ENCODE assay signal across 8 cellular contexts in genomic region chr19:10295305-10295846, GRCh38. TPM values are rescaled to one million over a fixed set of nuclear protein-coding genes. Genes with fewer than 3 reads are reported as not detected.
DNase-seq lines count a peak whose midpoint lies in the region; ATAC-seq, FAIRE-seq and TF ChIP-seq lines count a peak whose summit lies in the region.

No MANE protein-coding gene starts in this region.

- no peaks in the 10 kb centered on the region for H3K9me3 ChIP-seq in kidney (ENCODE audit: control insufficient read depth in 1 of 2, low read length in 2 of 2)

- no peak overlapping the region for H3K27ac ChIP-seq in brain microvascular endothelial cell
- H3K27ac ChIP-seq in kidney (ENCODE audit: low read depth in 2 of 2, low read length in 2 of 2) = no peak overlapping the region

- peak; percentile 51 for ATAC-seq in GM19463 (IDR thresholded peaks at IDR 0.05; ENCODE audit: unreplicated experiment)
- ATAC-seq in GM18907 (IDR thresholded peaks at IDR 0.05; ENCODE audit: unreplicated experiment) = no peak

- in situ Hi-C loops in brain microvascular endothelial cell (cut with HindIII; ENCODE audit: low pct_ligation_motif_present, low sequenced_read_pairs) = no loop called here

- H3K4me1 ChIP-seq in kidney (ENCODE audit: control insufficient read depth in 1 of 2, insufficient read depth in 1 of 2, low read depth in 1 of 2, low read length in 2 of 2) = peaks cover 3 to 36% of the 10 kb centered on the region in 2 donors

- peaks cover 89% of the 10 kb centered on the region for H3K27me3 Mint-ChIP-seq in nephron (ENCODE audit: low read depth)

- peak overlapping the region; percentile 1 for H3K4me3 ChIP-seq in brain microvascular endothelial cell (ENCODE audit: low read depth, low read length)
- H3K4me3 ChIP-seq in kidney (ENCODE audit: low read length in 2 of 2) = no peak overlapping the region

- H3K4me3 Mint-ChIP-seq in nephron = peak overlapping the region; percentile 52 to 70 (median 59)

- peaks cover 13% of the 10 kb centered on the region for H3K4me1 Mint-ChIP-seq in nephron

- no peaks in the 10 kb centered on the region for H3K36me3 Mint-ChIP-seq in nephron (ENCODE audit: low read depth)

- FAIRE-seq in kidney (lab: Jason Lieb, UNC) = no peak

- H3K27ac Mint-ChIP-seq in nephron = no peak overlapping the region

- peak; percentile 29 for TF ChIP-seq CTCF in brain microvascular endothelial cell (IDR thresholded peaks at IDR 0.05; ENCODE audit: low read depth, low read length, missing control alignments)
- peak in 1 of 3 experiments; percentile 8 for TF ChIP-seq CTCF in nephron (IDR thresholded peaks at IDR 0.05; ENCODE audit: unreplicated experiment in 3 of 3)
- no peak for TF ChIP-seq CTCF in kidney (IDR thresholded peaks at IDR 0.05; ENCODE audit: borderline replicate concordance, extremely low read depth, insufficient read depth)

- DNase-seq in T-helper 1 cell (peak; percentile 55 to 75 (median 66)), brain microvascular endothelial cell (no peak), KG1 (lab: John Stamatoyannopoulos, UW) (no peak), kidney (no peak), NCI-H345 treated with DMSO at 0.1 percent for 48 hours (lab: John Stamatoyannopoulos, UW; ENCODE audit: unreplicated experiment) (no peak)

- H3K9ac ChIP-seq in kidney (ENCODE audit: low read length in 2 of 2) = no peak overlapping the region

- peaks cover 3% of the 10 kb centered on the region for H3K9me3 Mint-ChIP-seq in nephron

- no peaks in the 10 kb centered on the region for H3K36me3 ChIP-seq in brain microvascular endothelial cell (replicated peaks)
- no peaks in the 10 kb centered on the region for H3K36me3 ChIP-seq in kidney (ENCODE audit: control insufficient read depth in 1 of 2, insufficient read depth in 2 of 2, low read length in 2 of 2)

- intact Hi-C loops in kidney (cut with DNase I) = no loop called here

- H3K27me3 ChIP-seq in brain microvascular endothelial cell (replicated peaks) = peaks cover 55% of the 10 kb centered on the region

RNA-seq across cellular contexts. Expression of gene ICAM5, which starts 5.6 kb away (rescaled TPM):
- 2.9 TPM for total RNA-seq in kidney
- polyA plus RNA-seq in kidney (ENCODE audit: insufficient read depth, low read depth, low replicate concordance) = 0.34 TPM

RNA-seq across cellular contexts. Expression of gene ICAM4, which starts 8.6 kb away (rescaled TPM):
- total RNA-seq in kidney = 0.85 TPM
- polyA plus RNA-seq in kidney (ENCODE audit: insufficient read depth, low read depth, low replicate concordance) = 1.1 TPM

RNA-seq across cellular contexts. Expression of gene ZGLP1, which starts 14.2 kb away (rescaled TPM):
- total RNA-seq in kidney = 4.6 TPM
- 5.5 TPM for polyA plus RNA-seq in kidney (ENCODE audit: insufficient read depth, low read depth, low replicate concordance)

RNA-seq across cellular contexts. Expression of gene FDX2, which starts 20.4 kb away (rescaled TPM):
- total RNA-seq in kidney = 20.1 TPM
- 88.4 TPM for polyA plus RNA-seq in kidney (ENCODE audit: insufficient read depth, low read depth, low replicate concordance)

RNA-seq across cellular contexts. Expression of gene ICAM1, which starts 24.5 kb away (rescaled TPM):
- total RNA-seq in kidney = 50.3 TPM
- 16.3 TPM for polyA plus RNA-seq in kidney (ENCODE audit: insufficient read depth, low read depth, low replicate concordance)

Comparison
In these comparisons a context has a peak if more than half of its experiments do, and no peak if none do; other contexts are left out.
1. DNase-seq: peak in T-helper 1 cell (5 of 5); none in brain microvascular endothelial cell (single experiment), KG1 (single experiment), kidney (single experiment) and NCI-H345 treated with DMSO at 0.1 percent for 48 hours (single experiment).